ENCODE assay signal across 2 cellular contexts in the genomic region with DNA sequence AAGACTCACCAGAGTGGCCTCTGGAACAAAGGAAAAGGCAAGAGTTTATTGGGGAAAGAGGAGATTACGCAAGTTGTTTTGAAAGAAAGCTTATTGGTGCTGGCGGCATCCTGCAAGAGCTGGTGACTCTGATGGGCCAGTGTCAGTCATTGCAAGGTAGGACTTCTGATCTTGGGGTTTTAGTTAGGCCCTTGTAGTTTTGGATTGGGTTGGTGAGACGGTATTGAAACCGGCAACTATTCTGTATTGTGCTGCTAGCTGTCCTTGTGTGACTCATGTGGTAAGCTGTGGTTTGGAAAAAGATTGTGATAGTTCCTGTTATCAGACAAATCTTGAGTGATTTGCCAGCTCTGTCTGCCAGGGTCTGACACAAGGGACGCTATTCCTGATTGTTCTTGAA.
TF ChIP-seq lines count a peak whose summit lies in the region.

No MANE protein-coding gene starts in this region.

TF ChIP-seq in SK-N-SH, 30 proteins besides CTCF, POLR2A, EP300 and RAD21 (continued from another document):
- TF ChIP-seq, protein P1, sequence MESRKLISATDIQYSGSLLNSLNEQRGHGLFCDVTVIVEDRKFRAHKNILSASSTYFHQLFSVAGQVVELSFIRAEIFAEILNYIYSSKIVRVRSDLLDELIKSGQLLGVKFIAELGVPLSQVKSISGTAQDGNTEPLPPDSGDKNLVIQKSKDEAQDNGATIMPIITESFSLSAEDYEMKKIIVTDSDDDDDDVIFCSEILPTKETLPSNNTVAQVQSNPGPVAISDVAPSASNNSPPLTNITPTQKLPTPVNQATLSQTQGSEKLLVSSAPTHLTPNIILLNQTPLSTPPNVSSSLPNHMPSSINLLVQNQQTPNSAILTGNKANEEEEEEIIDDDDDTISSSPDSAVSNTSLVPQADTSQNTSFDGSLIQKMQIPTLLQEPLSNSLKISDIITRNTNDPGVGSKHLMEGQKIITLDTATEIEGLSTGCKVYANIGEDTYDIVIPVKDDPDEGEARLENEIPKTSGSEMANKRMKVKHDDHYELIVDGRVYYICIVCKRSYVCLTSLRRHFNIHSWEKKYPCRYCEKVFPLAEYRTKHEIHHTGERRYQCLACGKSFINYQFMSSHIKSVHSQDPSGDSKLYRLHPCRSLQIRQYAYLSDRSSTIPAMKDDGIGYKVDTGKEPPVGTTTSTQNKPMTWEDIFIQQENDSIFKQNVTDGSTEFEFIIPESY (IDR thresholded peaks at IDR 0.05; ENCODE audit: borderline replicate concordance, low read depth): no peak; the same call in 1 of the 2 replicates
- TF ChIP-seq TEAD4 (IDR thresholded peaks at IDR 0.05; ENCODE audit: borderline replicate concordance, insufficient read depth) (0 out of 2 replicates have a peak, but pooled peaks have one; percentile 33), MEF2A (IDR thresholded peaks at IDR 0.05; ENCODE audit: borderline replicate concordance, low read depth) (peak; percentile 44; the same call in 1 of the 2 replicates), GABPA (IDR thresholded peaks at IDR 0.05; ENCODE audit: low read depth) (no peak), TAF1 (IDR thresholded peaks at IDR 0.05; ENCODE audit: borderline replicate concordance, low read depth, low read length) (no peak), FOSL2 (IDR thresholded peaks at IDR 0.05; ENCODE audit: borderline replicate concordance, low read depth) (peak; percentile 56; the same call in 1 of the 2 replicates), FOXM1 (IDR thresholded peaks at IDR 0.05; ENCODE audit: low read depth) (0 out of 2 replicates have a peak, but pooled peaks have one; percentile 38), TCF12 (IDR thresholded peaks at IDR 0.05) (peak; percentile 69; the same call in 1 of the 2 replicates), RCOR1 (IDR thresholded peaks at IDR 0.05; ENCODE audit: low read length) (no peak), NFIC (IDR thresholded peaks at IDR 0.05; ENCODE audit: borderline replicate concordance) (peak; percentile 76), EZH2phosphoT487 (IDR thresholded peaks at IDR 0.05; ENCODE audit: borderline replicate concordance, low read depth) (no peak), ELF1 (IDR thresholded peaks at IDR 0.05) (no peak), JUND (IDR thresholded peaks at IDR 0.05) (peak; percentile 78)
- TF ChIP-seq, protein P2, sequence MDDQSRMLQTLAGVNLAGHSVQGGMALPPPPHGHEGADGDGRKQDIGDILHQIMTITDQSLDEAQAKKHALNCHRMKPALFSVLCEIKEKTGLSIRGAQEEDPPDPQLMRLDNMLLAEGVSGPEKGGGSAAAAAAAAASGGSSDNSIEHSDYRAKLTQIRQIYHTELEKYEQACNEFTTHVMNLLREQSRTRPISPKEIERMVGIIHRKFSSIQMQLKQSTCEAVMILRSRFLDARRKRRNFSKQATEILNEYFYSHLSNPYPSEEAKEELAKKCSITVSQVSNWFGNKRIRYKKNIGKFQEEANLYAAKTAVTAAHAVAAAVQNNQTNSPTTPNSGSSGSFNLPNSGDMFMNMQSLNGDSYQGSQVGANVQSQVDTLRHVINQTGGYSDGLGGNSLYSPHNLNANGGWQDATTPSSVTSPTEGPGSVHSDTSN (IDR thresholded peaks at IDR 0.05): peak; percentile 88
- TF ChIP-seq, protein P3, sequence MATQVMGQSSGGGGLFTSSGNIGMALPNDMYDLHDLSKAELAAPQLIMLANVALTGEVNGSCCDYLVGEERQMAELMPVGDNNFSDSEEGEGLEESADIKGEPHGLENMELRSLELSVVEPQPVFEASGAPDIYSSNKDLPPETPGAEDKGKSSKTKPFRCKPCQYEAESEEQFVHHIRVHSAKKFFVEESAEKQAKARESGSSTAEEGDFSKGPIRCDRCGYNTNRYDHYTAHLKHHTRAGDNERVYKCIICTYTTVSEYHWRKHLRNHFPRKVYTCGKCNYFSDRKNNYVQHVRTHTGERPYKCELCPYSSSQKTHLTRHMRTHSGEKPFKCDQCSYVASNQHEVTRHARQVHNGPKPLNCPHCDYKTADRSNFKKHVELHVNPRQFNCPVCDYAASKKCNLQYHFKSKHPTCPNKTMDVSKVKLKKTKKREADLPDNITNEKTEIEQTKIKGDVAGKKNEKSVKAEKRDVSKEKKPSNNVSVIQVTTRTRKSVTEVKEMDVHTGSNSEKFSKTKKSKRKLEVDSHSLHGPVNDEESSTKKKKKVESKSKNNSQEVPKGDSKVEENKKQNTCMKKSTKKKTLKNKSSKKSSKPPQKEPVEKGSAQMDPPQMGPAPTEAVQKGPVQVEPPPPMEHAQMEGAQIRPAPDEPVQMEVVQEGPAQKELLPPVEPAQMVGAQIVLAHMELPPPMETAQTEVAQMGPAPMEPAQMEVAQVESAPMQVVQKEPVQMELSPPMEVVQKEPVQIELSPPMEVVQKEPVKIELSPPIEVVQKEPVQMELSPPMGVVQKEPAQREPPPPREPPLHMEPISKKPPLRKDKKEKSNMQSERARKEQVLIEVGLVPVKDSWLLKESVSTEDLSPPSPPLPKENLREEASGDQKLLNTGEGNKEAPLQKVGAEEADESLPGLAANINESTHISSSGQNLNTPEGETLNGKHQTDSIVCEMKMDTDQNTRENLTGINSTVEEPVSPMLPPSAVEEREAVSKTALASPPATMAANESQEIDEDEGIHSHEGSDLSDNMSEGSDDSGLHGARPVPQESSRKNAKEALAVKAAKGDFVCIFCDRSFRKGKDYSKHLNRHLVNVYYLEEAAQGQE (IDR thresholded peaks at IDR 0.05; ENCODE audit: low read depth, low read length): no peak

TF ChIP-seq in SK-N-SH treated with all-trans-retinoic acid at 6 μM for 48 hours, 23 proteins besides CTCF, POLR2A, EP300 and RAD21 (continued from another document):
- TF ChIP-seq CSDC2 (CRISPR knock-in tag; IDR thresholded peaks at IDR 0.05) (no peak), ISL1 (CRISPR knock-in tag; IDR thresholded peaks at IDR 0.05) (no peak), ZFP3 (CRISPR knock-in tag; IDR thresholded peaks at IDR 0.05) (no peak), OSR1 (CRISPR knock-in tag; IDR thresholded peaks at IDR 0.05) (no peak), PPARA (CRISPR knock-in tag; IDR thresholded peaks at IDR 0.05; ENCODE audit: borderline replicate concordance) (no peak), ARNTL (CRISPR knock-in tag; IDR thresholded peaks at IDR 0.05; ENCODE audit: borderline replicate concordance, low read depth) (no peak), TCF4 (CRISPR knock-in tag; IDR thresholded peaks at IDR 0.05; ENCODE audit: borderline replicate concordance) (no peak), ZC3H10 (CRISPR knock-in tag; IDR thresholded peaks at IDR 0.05) (no peak), ZNF8 (CRISPR knock-in tag; IDR thresholded peaks at IDR 0.05) (no peak), ESRRG (CRISPR knock-in tag; IDR thresholded peaks at IDR 0.05) (no peak), ZFP30 (CRISPR knock-in tag; IDR thresholded peaks at IDR 0.05) (no peak), TOX (CRISPR knock-in tag; IDR thresholded peaks at IDR 0.05; ENCODE audit: borderline replicate concordance) (no peak), GLIS3 (CRISPR knock-in tag; IDR thresholded peaks at IDR 0.05) (no peak), SNAI2 (CRISPR knock-in tag; IDR thresholded peaks at IDR 0.05) (no peak)
- TF ChIP-seq, protein P4, sequence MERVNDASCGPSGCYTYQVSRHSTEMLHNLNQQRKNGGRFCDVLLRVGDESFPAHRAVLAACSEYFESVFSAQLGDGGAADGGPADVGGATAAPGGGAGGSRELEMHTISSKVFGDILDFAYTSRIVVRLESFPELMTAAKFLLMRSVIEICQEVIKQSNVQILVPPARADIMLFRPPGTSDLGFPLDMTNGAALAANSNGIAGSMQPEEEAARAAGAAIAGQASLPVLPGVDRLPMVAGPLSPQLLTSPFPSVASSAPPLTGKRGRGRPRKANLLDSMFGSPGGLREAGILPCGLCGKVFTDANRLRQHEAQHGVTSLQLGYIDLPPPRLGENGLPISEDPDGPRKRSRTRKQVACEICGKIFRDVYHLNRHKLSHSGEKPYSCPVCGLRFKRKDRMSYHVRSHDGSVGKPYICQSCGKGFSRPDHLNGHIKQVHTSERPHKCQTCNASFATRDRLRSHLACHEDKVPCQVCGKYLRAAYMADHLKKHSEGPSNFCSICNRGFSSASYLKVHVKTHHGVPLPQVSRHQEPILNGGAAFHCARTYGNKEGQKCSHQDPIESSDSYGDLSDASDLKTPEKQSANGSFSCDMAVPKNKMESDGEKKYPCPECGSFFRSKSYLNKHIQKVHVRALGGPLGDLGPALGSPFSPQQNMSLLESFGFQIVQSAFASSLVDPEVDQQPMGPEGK (CRISPR knock-in tag; IDR thresholded peaks at IDR 0.05; ENCODE audit: borderline replicate concordance): no peak
- TF ChIP-seq, protein P5, sequence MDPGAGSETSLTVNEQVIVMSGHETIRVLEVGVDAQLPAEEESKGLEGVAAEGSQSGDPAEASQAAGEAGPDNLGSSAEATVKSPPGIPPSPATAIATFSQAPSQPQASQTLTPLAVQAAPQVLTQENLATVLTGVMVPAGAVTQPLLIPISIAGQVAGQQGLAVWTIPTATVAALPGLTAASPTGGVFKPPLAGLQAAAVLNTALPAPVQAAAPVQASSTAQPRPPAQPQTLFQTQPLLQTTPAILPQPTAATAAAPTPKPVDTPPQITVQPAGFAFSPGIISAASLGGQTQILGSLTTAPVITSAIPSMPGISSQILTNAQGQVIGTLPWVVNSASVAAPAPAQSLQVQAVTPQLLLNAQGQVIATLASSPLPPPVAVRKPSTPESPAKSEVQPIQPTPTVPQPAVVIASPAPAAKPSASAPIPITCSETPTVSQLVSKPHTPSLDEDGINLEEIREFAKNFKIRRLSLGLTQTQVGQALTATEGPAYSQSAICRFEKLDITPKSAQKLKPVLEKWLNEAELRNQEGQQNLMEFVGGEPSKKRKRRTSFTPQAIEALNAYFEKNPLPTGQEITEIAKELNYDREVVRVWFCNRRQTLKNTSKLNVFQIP (CRISPR knock-in tag; IDR thresholded peaks at IDR 0.05; ENCODE audit: borderline replicate concordance, low read depth): no peak
- TF ChIP-seq, protein P6, sequence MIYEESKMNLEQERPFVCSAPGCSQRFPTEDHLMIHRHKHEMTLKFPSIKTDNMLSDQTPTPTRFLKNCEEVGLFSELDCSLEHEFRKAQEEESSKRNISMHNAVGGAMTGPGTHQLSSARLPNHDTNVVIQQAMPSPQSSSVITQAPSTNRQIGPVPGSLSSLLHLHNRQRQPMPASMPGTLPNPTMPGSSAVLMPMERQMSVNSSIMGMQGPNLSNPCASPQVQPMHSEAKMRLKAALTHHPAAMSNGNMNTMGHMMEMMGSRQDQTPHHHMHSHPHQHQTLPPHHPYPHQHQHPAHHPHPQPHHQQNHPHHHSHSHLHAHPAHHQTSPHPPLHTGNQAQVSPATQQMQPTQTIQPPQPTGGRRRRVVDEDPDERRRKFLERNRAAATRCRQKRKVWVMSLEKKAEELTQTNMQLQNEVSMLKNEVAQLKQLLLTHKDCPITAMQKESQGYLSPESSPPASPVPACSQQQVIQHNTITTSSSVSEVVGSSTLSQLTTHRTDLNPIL (CRISPR knock-in tag; IDR thresholded peaks at IDR 0.05; ENCODE audit: low read depth): no peak
TF ChIP-seq in SK-N-SH treated with all-trans-retinoic acid at 6 μM for 48 hours: peak in this region for 0.
